13 cellular contexts compared by ENCODE assay signal in the genomic region with DNA sequence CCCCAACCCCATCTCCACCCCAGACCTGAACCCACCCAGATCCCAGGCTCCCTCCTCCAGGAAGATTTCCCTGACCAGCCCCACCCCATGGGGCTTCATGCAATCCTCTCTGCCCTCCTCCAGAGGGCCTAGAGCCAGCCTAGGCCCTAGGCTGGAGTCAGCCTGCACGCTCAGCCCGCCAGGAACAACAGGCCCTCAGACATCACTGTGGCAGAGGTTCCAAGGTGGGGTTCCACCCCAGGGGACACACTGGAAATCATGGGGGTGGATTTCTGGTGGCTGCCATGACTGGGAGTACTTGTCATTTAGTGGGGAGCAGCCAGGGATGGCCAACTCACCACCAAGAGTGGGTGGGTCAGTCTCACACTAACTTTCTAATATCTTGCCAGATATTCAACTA.
A peak's percentile ranks its signal among the peaks of the same experiment; 100 is the strongest.
DNase-seq lines count a peak whose midpoint lies in the region; ATAC-seq, FAIRE-seq and TF ChIP-seq lines count a peak whose summit lies in the region.
"Had no signal": no experiment of that assay in that cellular context is flagged by ENCODE, and none has a peak within 500 bp of the region (broad histone marks: within the 10 kb centered on the region; RNA-seq: fewer than 3 reads in every experiment).

No MANE protein-coding gene starts in this region.

- no peak overlapping the region for H3K4me2 ChIP-seq in A549
- H3K4me2 ChIP-seq: BLaER1 had no signal

- ATAC-seq in A549 (peak; percentile 54 to 75; a peak in 3 of 6 replicates), left lobe of liver (no peak), HG03521 (IDR thresholded peaks at IDR 0.05; ENCODE audit: unreplicated experiment) (no peak), HG02870 (IDR thresholded peaks at IDR 0.05; ENCODE audit: unreplicated experiment) (no peak)
- ATAC-seq: stimulated activated naive CD8-positive, alpha-beta T cell treated with anti-CD3 and anti-CD28 coated beads, Interleukin-15, Interleukin-2, amounts not matched to agents 100 U/mL and 50 U/mL, for 24 hours had no signal

- no peaks in the 10 kb centered on the region for H3K4me1 ChIP-seq in A549
- H3K4me1 ChIP-seq: adrenal gland, BLaER1 had no signal

- TF ChIP-seq CTCF in A549 (IDR thresholded peaks at IDR 0.05) (no peak), astrocyte of the spinal cord (IDR thresholded peaks at IDR 0.05; ENCODE audit: low read depth, low read length) (peak; percentile 23)

- in situ Hi-C loops in astrocyte of the spinal cord (cut with HindIII; ENCODE audit: low sequenced_read_pairs) (no loop called here), G401 (cut with HindIII; ENCODE audit: low sequenced_read_pairs) (no loop called here)

- FAIRE-seq in A549 (lab: Jason Lieb, UNC), result no peak

- no peak for TF ChIP-seq POLR2A in A549 (IDR thresholded peaks at IDR 0.05; ENCODE audit: low read length)

- no peaks in the 10 kb centered on the region for H3K9me3 ChIP-seq in A549
- H3K9me3 ChIP-seq: adrenal gland, BLaER1 had no signal

- H3K27ac ChIP-seq in A549, result no peak overlapping the region
- H3K27ac ChIP-seq: adrenal gland, BLaER1 had no signal

- WGBS in A549 (ENCODE audit: missing lambda C conversion rate), result no CpG with 5 or more reads among the region's 2 CpGs

- no peak for TF ChIP-seq RAD21 in A549 (conservative IDR thresholded peaks at IDR 0.05 in 1 of 2, IDR thresholded peaks at IDR 0.05 in 1 of 2)

- CTCF ChIA-PET in A549 (lab: Yijun Ruan, JAX), result no interaction called here

- POLR2A ChIA-PET in A549 (lab: Yijun Ruan, JAX), result no interaction called here

- no peak overlapping the region for H3K4me3 ChIP-seq in A549
- H3K4me3 ChIP-seq in astrocyte of the spinal cord (ENCODE audit: low read depth, low read length), result no peak overlapping the region
- H3K4me3 ChIP-seq: adrenal gland, BLaER1 had no signal

- DNase-seq in A549 (ENCODE audit: low read depth in 1 of 2, low spot score in 1 of 2) (no peak), H4 (ENCODE audit: low spot score) (peak; percentile 56), astrocyte of the spinal cord (ENCODE audit: low read depth, low spot score) (peak; percentile 16), left lobe of liver (ENCODE audit: low spot score) (peak; percentile 16), G401 (ENCODE audit: low spot score) (no peak), NCI-H1417 treated with DMSO at 0.1 percent for 48 hours (lab: John Stamatoyannopoulos, UW) (no peak)
- DNase-seq: effector CD4-positive, alpha-beta T cell; NCI-H526; stimulated activated naive CD8-positive, alpha-beta T cell treated with anti-CD3 and anti-CD28 coated beads, Interleukin-15, Interleukin-2, amounts not matched to agents 100 U/mL and 50 U/mL, for 24 hours had no signal

- no peak for TF ChIP-seq EP300 in A549 (IDR thresholded peaks at IDR 0.05)

TF ChIP-seq in A549, 52 proteins besides CTCF, POLR2A, EP300 and RAD21:
- TF ChIP-seq EHF (CRISPR knock-in tag; IDR thresholded peaks at IDR 0.05) (no peak), MAZ (IDR thresholded peaks at IDR 0.05; ENCODE audit: borderline replicate concordance, low read depth, low read length) (no peak), FOSL2 (IDR thresholded peaks at IDR 0.05) (no peak), FOSL2 (CRISPR knock-in tag; IDR thresholded peaks at IDR 0.05) (no peak), EHMT2 (IDR thresholded peaks at IDR 0.05; ENCODE audit: low read depth) (no peak), SREBF2 (IDR thresholded peaks at IDR 0.05) (no peak), RNF2 (IDR thresholded peaks at IDR 0.05; ENCODE audit: borderline replicate concordance, low read depth) (no peak), ZFP36 (IDR thresholded peaks at IDR 0.05; ENCODE audit: borderline replicate concordance, partially characterized antibody) (no peak), HOXB13 (CRISPR knock-in tag; IDR thresholded peaks at IDR 0.05; ENCODE audit: low read depth) (no peak), JUNB (IDR thresholded peaks at IDR 0.05) (no peak), ZNF302 (CRISPR knock-in tag; IDR thresholded peaks at IDR 0.05) (no peak), TP53 (CRISPR knock-in tag; IDR thresholded peaks at IDR 0.05) (no peak), PHF8 (IDR thresholded peaks at IDR 0.05; ENCODE audit: borderline replicate concordance, low read depth) (no peak), FOSB (CRISPR knock-in tag; IDR thresholded peaks at IDR 0.05) (no peak), ESRRA (IDR thresholded peaks at IDR 0.05; ENCODE audit: borderline replicate concordance, low read length) (no peak), HDAC2 (IDR thresholded peaks at IDR 0.05) (no peak), MYC (IDR thresholded peaks at IDR 0.05; ENCODE audit: borderline replicate concordance, low read length) (no peak)
- TF ChIP-seq, protein P1, sequence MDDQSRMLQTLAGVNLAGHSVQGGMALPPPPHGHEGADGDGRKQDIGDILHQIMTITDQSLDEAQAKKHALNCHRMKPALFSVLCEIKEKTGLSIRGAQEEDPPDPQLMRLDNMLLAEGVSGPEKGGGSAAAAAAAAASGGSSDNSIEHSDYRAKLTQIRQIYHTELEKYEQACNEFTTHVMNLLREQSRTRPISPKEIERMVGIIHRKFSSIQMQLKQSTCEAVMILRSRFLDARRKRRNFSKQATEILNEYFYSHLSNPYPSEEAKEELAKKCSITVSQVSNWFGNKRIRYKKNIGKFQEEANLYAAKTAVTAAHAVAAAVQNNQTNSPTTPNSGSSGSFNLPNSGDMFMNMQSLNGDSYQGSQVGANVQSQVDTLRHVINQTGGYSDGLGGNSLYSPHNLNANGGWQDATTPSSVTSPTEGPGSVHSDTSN (IDR thresholded peaks at IDR 0.05), result no peak
- TF ChIP-seq, protein P2, sequence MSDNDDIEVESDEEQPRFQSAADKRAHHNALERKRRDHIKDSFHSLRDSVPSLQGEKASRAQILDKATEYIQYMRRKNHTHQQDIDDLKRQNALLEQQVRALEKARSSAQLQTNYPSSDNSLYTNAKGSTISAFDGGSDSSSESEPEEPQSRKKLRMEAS (IDR thresholded peaks at IDR 0.05), result no peak
- TF ChIP-seq, protein P3, sequence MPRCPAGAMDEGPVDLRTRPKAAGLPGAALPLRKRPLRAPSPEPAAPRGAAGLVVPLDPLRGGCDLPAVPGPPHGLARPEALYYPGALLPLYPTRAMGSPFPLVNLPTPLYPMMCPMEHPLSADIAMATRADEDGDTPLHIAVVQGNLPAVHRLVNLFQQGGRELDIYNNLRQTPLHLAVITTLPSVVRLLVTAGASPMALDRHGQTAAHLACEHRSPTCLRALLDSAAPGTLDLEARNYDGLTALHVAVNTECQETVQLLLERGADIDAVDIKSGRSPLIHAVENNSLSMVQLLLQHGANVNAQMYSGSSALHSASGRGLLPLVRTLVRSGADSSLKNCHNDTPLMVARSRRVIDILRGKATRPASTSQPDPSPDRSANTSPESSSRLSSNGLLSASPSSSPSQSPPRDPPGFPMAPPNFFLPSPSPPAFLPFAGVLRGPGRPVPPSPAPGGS (IDR thresholded peaks at IDR 0.05), result no peak
- TF ChIP-seq, protein P4, sequence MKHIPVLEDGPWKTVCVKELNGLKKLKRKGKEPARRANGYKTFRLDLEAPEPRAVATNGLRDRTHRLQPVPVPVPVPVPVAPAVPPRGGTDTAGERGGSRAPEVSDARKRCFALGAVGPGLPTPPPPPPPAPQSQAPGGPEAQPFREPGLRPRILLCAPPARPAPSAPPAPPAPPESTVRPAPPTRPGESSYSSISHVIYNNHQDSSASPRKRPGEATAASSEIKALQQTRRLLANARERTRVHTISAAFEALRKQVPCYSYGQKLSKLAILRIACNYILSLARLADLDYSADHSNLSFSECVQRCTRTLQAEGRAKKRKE (CRISPR knock-in tag; IDR thresholded peaks at IDR 0.05; ENCODE audit: low read depth), result no peak

Comparison
In these comparisons a context has a peak if more than half of its experiments do, and no peak if none do; other contexts are left out.
1. ATAC-seq: peak in A549 (2 of 2); none in left lobe of liver (single experiment), HG03521 (single experiment) and HG02870 (single experiment).
2. DNase-seq: peak in H4 (single experiment), astrocyte of the spinal cord (single experiment) and left lobe of liver (single experiment); none in A549 (0 of 2), G401 (single experiment) and NCI-H1417 treated with DMSO at 0.1 percent for 48 hours (single experiment).